ENCODE assay signal across 35 cellular contexts in the genomic region with DNA sequence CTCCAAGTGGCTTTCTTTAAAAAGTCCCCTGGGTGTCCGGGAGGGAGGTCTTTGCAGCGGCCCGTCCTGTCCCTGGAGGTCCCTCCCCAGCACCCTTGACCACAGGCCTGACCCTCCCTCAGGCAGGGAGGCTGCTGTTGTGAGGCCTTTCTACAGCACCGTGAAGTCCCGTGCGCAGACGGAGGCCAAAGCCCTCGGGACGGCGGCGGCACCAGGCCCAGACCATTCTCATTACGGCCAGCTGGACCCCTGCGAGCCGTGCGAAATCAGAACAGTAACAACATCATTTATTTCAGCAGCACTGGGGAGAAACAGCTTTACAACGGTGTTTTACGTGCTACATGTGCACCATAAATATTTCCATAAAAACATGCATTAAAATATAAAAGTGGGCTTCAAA.
"Had no signal": no experiment of that assay in that cellular context is flagged by ENCODE, and none has a peak within 500 bp of the region (broad histone marks: within the 10 kb centered on the region; RNA-seq: fewer than 3 reads in every experiment).

No MANE protein-coding gene starts in this region.

- H3K9me3 ChIP-seq: MG63 had no signal

- H3K4me3 ChIP-seq: MG63 had no signal

- DNase-seq: Karpas-422, Kasumi-1, KG1, MG63, MM.1S, MV-4-11, NCI-H1048, NCI-H1092, NCI-H1092 treated with DMSO at 0.1 percent for 48 hours, NCI-H1105, NCI-H1105 treated with DMSO at 0.1 percent for 48 hours, NCI-H1417, NCI-H1417 treated with DMSO at 0.1 percent for 48 hours, NCI-H1436, NCI-H1436 treated with DMSO at 0.1 percent for 48 hours, NCI-H146, NCI-H1694, NCI-H1694 treated with DMSO at 0.1 percent for 48 hours, NCI-H187, NCI-H187 treated with DMSO at 0.1 percent for 48 hours, NCI-H1930, NCI-H2029, NCI-H2029 treated with DMSO at 0.1 percent for 48 hours, NCI-H2081, NCI-H2081 treated with DMSO at 0.1 percent for 48 hours, NCI-H2107, NCI-H2171, NCI-H2171 treated with DMSO at 0.1 percent for 48 hours, NCI-H2227 treated with DMSO at 0.1 percent for 48 hours, NCI-H226, NCI-H345, NCI-H446, NCI-H446 treated with DMSO at 0.1 percent for 48 hours, NCI-H510A had no signal

- H3K27ac ChIP-seq: KMS-11 had no signal

- H3K36me3 ChIP-seq: MG63 had no signal

- H3K4me2 ChIP-seq: KMS-11 had no signal

- H3K9ac ChIP-seq: KMS-11 had no signal
